Comparison of ENCODE assay signal across 8 cellular contexts in genomic region chr7:107170051-107170661, GRCh38. TPM values are rescaled to one million over a fixed set of nuclear protein-coding genes. Genes with fewer than 3 reads are reported as not detected.
DNase-seq lines count a peak whose midpoint lies in the region; ATAC-seq and TF ChIP-seq lines count a peak whose summit lies in the region.

No MANE protein-coding gene starts in this region.

- no peak overlapping the region for H3K4ac ChIP-seq in mesenchymal stem cell (ENCODE audit: low read depth in 1 of 2, low read length in 2 of 2)

- no peak for DNase-seq in left ventricle myocardium inferior
- no peak for DNase-seq in left cardiac atrium
- DNase-seq in breast epithelium (ENCODE audit: low spot score in 2 of 2): no peak
- no peak for DNase-seq in mesenchymal stem cell
- DNase-seq in T-helper 9 cell: no peak
- no peak for DNase-seq in stimulated activated naive CD4-positive, alpha-beta T cell treated with Interleukin-2 at 50 U/mL for 16 hours (lab: John Stamatoyannopoulos, UW)
- no peak for DNase-seq in GM20000 (ENCODE audit: low spot score)

- H4K8ac ChIP-seq in mesenchymal stem cell (ENCODE audit: low read length): no peak overlapping the region

- no peaks in the 10 kb centered on the region for H3K9me3 ChIP-seq in left ventricle myocardium inferior (replicated peaks)
- no peaks in the 10 kb centered on the region for H3K9me3 ChIP-seq in breast epithelium
- H3K9me3 ChIP-seq in mesenchymal stem cell (ENCODE audit: control insufficient read depth, low read length): no peaks in the 10 kb centered on the region

- H3K4me1 ChIP-seq in left ventricle myocardium inferior: peaks cover 70% of the 10 kb centered on the region
- peaks cover 0 to 33% of the 10 kb centered on the region in 2 donors for H3K4me1 ChIP-seq in breast epithelium
- H3K4me1 ChIP-seq in mesenchymal stem cell (ENCODE audit: control insufficient read depth, insufficient read depth, low read depth, low read length): peaks cover 5% of the 10 kb centered on the region

- H3K18ac ChIP-seq in mesenchymal stem cell (ENCODE audit: low read depth in 1 of 2, low read length in 2 of 2): peak overlapping the region in 1 of 2 experiments; percentile 21

- 7% methylated on average over 7 of the region's 10 CpGs for WGBS in mesenchymal stem cell

- TF ChIP-seq POLR2A in breast epithelium (IDR thresholded peaks at IDR 0.05): no peak

- peaks cover 2% of the 10 kb centered on the region for H3K79me1 ChIP-seq in mesenchymal stem cell (replicated peaks; ENCODE audit: low read length, poor library complexity, severe bottlenecking)

- H2AFZ ChIP-seq in mesenchymal stem cell (ENCODE audit: low read depth, low read length): no peak overlapping the region

- H3K14ac ChIP-seq in mesenchymal stem cell (ENCODE audit: low read length in 2 of 2): no peak overlapping the region

- H3K27ac ChIP-seq in left ventricle myocardium inferior (replicated peaks) (peak overlapping the region; percentile 96), breast epithelium (peak overlapping the region; percentile 100), mesenchymal stem cell (ENCODE audit: low read length, poor library complexity, severe bottlenecking) (peak overlapping the region; percentile 84)

- no peaks in the 10 kb centered on the region for H3K36me3 ChIP-seq in left ventricle myocardium inferior
- H3K36me3 ChIP-seq in breast epithelium: no peaks in the 10 kb centered on the region
- peaks cover 3 to 5% of the 10 kb centered on the region in 2 experiments for H3K36me3 ChIP-seq in mesenchymal stem cell (ENCODE audit: control insufficient read depth in 1 of 2, insufficient read depth in 2 of 2, low read depth in 1 of 2, low read length in 2 of 2)

- peak overlapping the region; percentile 72 for H3K4me2 ChIP-seq in mesenchymal stem cell (ENCODE audit: low read length, poor library complexity, severe bottlenecking)

- H2AK5ac ChIP-seq in mesenchymal stem cell (ENCODE audit: low read length, severe bottlenecking): no peak overlapping the region

- H4K91ac ChIP-seq in mesenchymal stem cell (ENCODE audit: low read length): no peak overlapping the region

- no peak overlapping the region for H2BK12ac ChIP-seq in mesenchymal stem cell (ENCODE audit: low read length in 2 of 2)

- H2BK15ac ChIP-seq in mesenchymal stem cell (ENCODE audit: low read depth, poor library complexity, severe bottlenecking): no peak overlapping the region

- peak overlapping the region; percentile 96 for H3K9ac ChIP-seq in mesenchymal stem cell (ENCODE audit: low read length)

- H3K23ac ChIP-seq in mesenchymal stem cell (ENCODE audit: low read length in 2 of 2): no peak overlapping the region

- intact Hi-C loops in left ventricle myocardium inferior (cut with micrococcal nuclease): no loop called here
- intact Hi-C loops in left cardiac atrium (cut with DNase I): no loop called here
- intact Hi-C loops in breast epithelium (cut with DNase I; ENCODE audit: low total_unique reads): no loop called here

- no peaks in the 10 kb centered on the region for H3K27me3 ChIP-seq in left ventricle myocardium inferior (ENCODE audit: low read depth)
- H3K27me3 ChIP-seq in breast epithelium: no peaks in the 10 kb centered on the region
- H3K27me3 ChIP-seq in mesenchymal stem cell (ENCODE audit: control insufficient read depth in 1 of 2, insufficient read depth in 1 of 2, low read length in 2 of 2): no peaks in the 10 kb centered on the region

- H2BK5ac ChIP-seq in mesenchymal stem cell (ENCODE audit: low read depth, low read length, poor library complexity, severe bottlenecking): no peak overlapping the region

- TF ChIP-seq CTCF in left ventricle myocardium inferior (IDR thresholded peaks at IDR 0.05; ENCODE audit: borderline replicate concordance) (no peak), breast epithelium (IDR thresholded peaks at IDR 0.05) (no peak), GM20000 (IDR thresholded peaks at IDR 0.05; ENCODE audit: extremely low read depth, missing control alignments) (no peak)

- ATAC-seq in left cardiac atrium: no peak
- no peak for ATAC-seq in HG03097 (IDR thresholded peaks at IDR 0.05; ENCODE audit: low FRiP score, unreplicated experiment)

- no peak overlapping the region for H2BK120ac ChIP-seq in mesenchymal stem cell (ENCODE audit: low read depth, low read length)

- H3K4me3 ChIP-seq in left ventricle myocardium inferior: peak overlapping the region; percentile 84
- H3K4me3 ChIP-seq in breast epithelium: peak overlapping the region; percentile 85 to 93 (median 91)
- H3K4me3 ChIP-seq in mesenchymal stem cell (ENCODE audit: insufficient read depth in 1 of 2, low read depth in 1 of 2, low read length in 2 of 2): peak overlapping the region; percentile 94 to 98

RNA-seq across cellular contexts. Expression of gene HBP1, which starts 1.4 kb away (rescaled TPM):
- total RNA-seq in left ventricle myocardium inferior (56.9 TPM), left cardiac atrium (10 to 100 TPM; 31.7 to 58.8 TPM), breast epithelium (100 to 1,000 TPM; 166 to 269 (median 176) TPM)
- polyA plus RNA-seq in mesenchymal stem cell (2013, experiment 1 of 2): 39.5 TPM
- 40.4 TPM for polyA plus RNA-seq in mesenchymal stem cell (2013, experiment 2 of 2)
